ENCODE assay signal across 8 cellular contexts in the genomic region with DNA sequence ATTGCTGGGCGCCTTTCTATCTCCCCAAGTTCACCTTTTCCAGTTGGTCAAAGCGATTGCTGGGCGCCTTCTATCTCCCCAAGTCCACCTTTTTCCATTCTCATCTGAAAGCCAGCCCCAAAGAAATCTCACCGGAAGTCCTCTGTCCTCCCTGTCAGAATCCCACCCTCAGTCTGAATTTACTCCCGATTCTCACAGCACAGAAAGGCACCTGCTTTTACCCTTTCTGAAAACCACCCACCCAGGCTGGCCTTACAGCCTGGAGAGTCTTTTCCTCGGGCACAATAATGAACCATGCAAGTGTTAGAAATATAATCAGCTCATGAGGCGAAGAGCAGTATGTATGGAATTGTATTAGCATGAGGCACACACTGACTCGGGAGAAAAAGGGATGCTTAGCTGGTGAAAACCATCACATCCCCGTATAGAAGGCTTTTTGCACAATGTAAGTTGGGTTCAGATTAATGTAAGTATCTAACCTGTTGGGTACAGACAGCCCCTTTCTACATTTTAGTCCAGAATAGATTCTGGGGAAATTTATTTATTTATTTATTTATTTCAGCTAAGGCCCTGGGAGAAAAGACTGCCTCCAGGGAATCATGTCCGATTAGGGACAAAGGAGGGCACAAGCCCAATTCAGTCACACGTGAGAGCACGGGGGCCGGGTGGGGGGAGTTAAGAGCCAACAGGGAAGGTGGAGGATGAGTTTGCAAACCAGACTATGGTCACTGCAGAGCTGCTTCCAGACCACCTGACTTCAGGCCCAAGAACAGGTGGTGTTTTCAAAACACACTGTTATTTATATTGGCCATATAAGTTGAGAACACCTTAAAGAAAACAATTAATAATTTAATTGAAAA. TPM values are rescaled to one million over a fixed set of nuclear protein-coding genes. Genes with fewer than 3 reads are reported as not detected.
DNase-seq lines count a peak whose midpoint lies in the region; ATAC-seq and TF ChIP-seq lines count a peak whose summit lies in the region.

No MANE protein-coding gene starts in this region.

- H3K9ac ChIP-seq in H9 (ENCODE audit: extremely low read depth, insufficient read length, low read length) (no peak overlapping the region), iPS-15b (ENCODE audit: low read depth, low read length) (no peak overlapping the region)

- H3K56ac ChIP-seq in H9 (ENCODE audit: insufficient read length, low read depth, low read length) = no peak overlapping the region

- H3T11ph ChIP-seq in H9 (ENCODE audit: low read length) = no peak overlapping the region

- H2AFZ ChIP-seq in H9 (ENCODE audit: low read length) = no peak overlapping the region

- H3K14ac ChIP-seq in H9 (ENCODE audit: insufficient read depth, low read length) = no peak overlapping the region

- intact Hi-C loops in gastrocnemius medialis (cut with DNase I; ENCODE audit: low total_unique reads) = loop anchor here (2.0 kb wide), 2 partner anchors 110 to 216 kb away; no protein-coding TSS in a partner anchor

- H3K9me3 ChIP-seq in H9 (ENCODE audit: control insufficient read depth, low read depth, low read length) (no peaks in the 10 kb centered on the region), T-helper 17 cell (ENCODE audit: control insufficient read depth, low read length, poor library complexity, severe bottlenecking) (no peaks in the 10 kb centered on the region), iPS-15b (ENCODE audit: control insufficient read depth, insufficient read depth, low read length) (no peaks in the 10 kb centered on the region), gastrocnemius medialis (no peaks in the 10 kb centered on the region)

- no peak overlapping the region for H4K91ac ChIP-seq in H9 (ENCODE audit: insufficient read length, low read depth, low read length)

- no peak for TF ChIP-seq POLR2A in gastrocnemius medialis (IDR thresholded peaks at IDR 0.05)

- peak overlapping the region; percentile 52 for H3K4me2 ChIP-seq in H9 (ENCODE audit: insufficient read depth, insufficient read length, low read length)

- H3K27ac ChIP-seq in H9 (ENCODE audit: insufficient read length, low read depth, low read length) (no peak overlapping the region), gastrocnemius medialis (peak overlapping the region; percentile 95 to 99 (median 99))

- no peak overlapping the region for H3K23ac ChIP-seq in H9 (ENCODE audit: insufficient read length, low read depth, low read length)

- peaks cover 2% of the 10 kb centered on the region for H4K20me1 ChIP-seq in H9 (ENCODE audit: control insufficient read depth, insufficient read depth, insufficient read length)

- H3K9me3 Mint-ChIP-seq in H9 = peaks cover 0 to 7% of the 10 kb centered on the region in 2 experiments; a peak in 2 of 5 replicates

- no peak overlapping the region for H4K8ac ChIP-seq in H9 (replicated peaks; ENCODE audit: insufficient read length, low read depth, low read length)

- ATAC-seq in T-helper 17 cell (no peak), gastrocnemius medialis (no peak), GM21423 (IDR thresholded peaks at IDR 0.05; ENCODE audit: unreplicated experiment) (no peak)

- WGBS in H9 (ENCODE audit: extremely low coverage, insufficient read length, low lambda C conversion rate) = no CpG with 5 or more reads among the region's 13 CpGs

- H3K4me1 Mint-ChIP-seq in H9 (peaks cover 30 to 38% of the 10 kb centered on the region in 2 experiments), T-helper 17 cell (peaks cover 3% of the 10 kb centered on the region)

- no peaks in the 10 kb centered on the region for H3K79me1 ChIP-seq in H9 (ENCODE audit: insufficient read depth, low read depth, low read length, poor library complexity, severe bottlenecking)

- peaks cover 13% of the 10 kb centered on the region for H3K4me1 ChIP-seq in H9 (ENCODE audit: insufficient read depth, low read length)
- peaks cover 42% of the 10 kb centered on the region for H3K4me1 ChIP-seq in iPS-15b (ENCODE audit: control insufficient read depth, insufficient read depth, low read length)
- H3K4me1 ChIP-seq in gastrocnemius medialis = peaks cover 84 to 88% of the 10 kb centered on the region in 2 donors

- no peaks in the 10 kb centered on the region for H3K36me3 ChIP-seq in iPS-15b (ENCODE audit: control insufficient read depth, insufficient read depth, low read length)
- no peaks in the 10 kb centered on the region for H3K36me3 ChIP-seq in gastrocnemius medialis

- peak overlapping the region; percentile 50 for H3K4me3 ChIP-seq in iPS-15b (ENCODE audit: low read depth, low read length)
- H3K4me3 ChIP-seq in gastrocnemius medialis = peak overlapping the region; percentile 85 to 97 (median 89)

- TF ChIP-seq CTCF in H9 (conservative IDR thresholded peaks at IDR 0.05) = no peak
- TF ChIP-seq CTCF in gastrocnemius medialis (IDR thresholded peaks at IDR 0.05 in 4 of 5, conservative IDR thresholded peaks at IDR 0.05 in 1 of 5) = no peak
- no peak for TF ChIP-seq CTCF in GM13976 (IDR thresholded peaks at IDR 0.05; ENCODE audit: borderline replicate concordance, control extremely low read depth, extremely low read depth, insufficient read depth, missing control alignments)

- no peak overlapping the region for H3K18ac ChIP-seq in H9 (ENCODE audit: insufficient read length, low read depth, low read length)

- no peak overlapping the region for H2BK15ac ChIP-seq in H9 (ENCODE audit: low read depth, low read length)

- H3K27me3 ChIP-seq in H9 (ENCODE audit: insufficient read depth, low read length) (peaks cover 70% of the 10 kb centered on the region), iPS-15b (ENCODE audit: control insufficient read depth, insufficient read depth, low read length) (peaks cover 82% of the 10 kb centered on the region), gastrocnemius medialis (no peaks in the 10 kb centered on the region)

- H3K79me2 ChIP-seq in H9 (ENCODE audit: insufficient read depth, low read length) = no peaks in the 10 kb centered on the region

- H2BK12ac ChIP-seq in H9 (ENCODE audit: insufficient read length, low read depth, low read length) = no peak overlapping the region

- no peak for DNase-seq in H9
- no peak for DNase-seq in T-helper 17 cell
- peak in 1 of 2 donors; percentile 74 for DNase-seq in gastrocnemius medialis
- DNase-seq in GM13976 (ENCODE audit: low spot score) = no peak
- no peak for DNase-seq in GF-D8 (lab: John Stamatoyannopoulos, UW)
- no peak for DNase-seq in anterior cingulate cortex (lab: John Stamatoyannopoulos, UW)

- H2AK5ac ChIP-seq in H9 (ENCODE audit: insufficient read length, low read length) = no peak overlapping the region

- no peak overlapping the region for H4K5ac ChIP-seq in H9 (ENCODE audit: insufficient read length, low read depth, low read length)

- H3K36me3 Mint-ChIP-seq in H9 (ENCODE audit: insufficient read depth in 1 of 3, low read depth in 3 of 3) (peaks cover 0 to 2% (median 0%) of the 10 kb centered on the region in 3 experiments; a peak in 1 of 7 replicates), T-helper 17 cell (ENCODE audit: low read depth) (no peaks in the 10 kb centered on the region)

- no peak overlapping the region for H2BK5ac ChIP-seq in H9 (ENCODE audit: insufficient read length, low read length)

- no peak overlapping the region for H2BK20ac ChIP-seq in H9 (ENCODE audit: low read depth, low read length, poor library complexity, severe bottlenecking)

- H2BK120ac ChIP-seq in H9 (ENCODE audit: low read depth, low read length, poor library complexity, severe bottlenecking) = no peak overlapping the region

- no peak overlapping the region for H3K4ac ChIP-seq in H9 (ENCODE audit: low read depth, low read length)

- H3K27ac Mint-ChIP-seq in H9 = no peak overlapping the region
- H3K27ac Mint-ChIP-seq in T-helper 17 cell = no peak overlapping the region

- peaks cover 34% of the 10 kb centered on the region for H3K27me3 Mint-ChIP-seq in H9 (ENCODE audit: low read depth)
- H3K27me3 Mint-ChIP-seq in T-helper 17 cell = peaks cover 37% of the 10 kb centered on the region

- in situ Hi-C loops in gastrocnemius medialis (cut with MboI; ENCODE audit: low sequenced_read_pairs in 4 of 4) = no loop called here
- in situ Hi-C loops in GM13976 (cut with MboI; ENCODE audit: low sequenced_read_pairs, unreplicated experiment) = loop anchor here (25.0 kb wide), 1 partner anchor 387 kb away; no protein-coding TSS in a partner anchor

- H3K4me3 Mint-ChIP-seq in H9 = peak overlapping the region; percentile 45 to 69
- peak overlapping the region; percentile 68 for H3K4me3 Mint-ChIP-seq in T-helper 17 cell

- H3K23me2 ChIP-seq in H9 (ENCODE audit: insufficient read length, low read depth, low read length, poor library complexity, severe bottlenecking) = peaks cover 14% of the 10 kb centered on the region

RNA-seq across cellular contexts. Expression of gene ZFHX3, which starts 1.4 kb away (rescaled TPM):
- total RNA-seq in H9 (2021) (1.1 and 1.5 TPM in 2 replicates), T-helper 17 cell (1 to 10 TPM in 1 of 2 donors, under 1 TPM in 1; 0.94 to 2.2 TPM), gastrocnemius medialis (10 to 100 TPM; 14.0 to 28.5 (median 27.3) TPM)
